Comparison of ENCODE assay signal across 15 cellular contexts in the genomic region with DNA sequence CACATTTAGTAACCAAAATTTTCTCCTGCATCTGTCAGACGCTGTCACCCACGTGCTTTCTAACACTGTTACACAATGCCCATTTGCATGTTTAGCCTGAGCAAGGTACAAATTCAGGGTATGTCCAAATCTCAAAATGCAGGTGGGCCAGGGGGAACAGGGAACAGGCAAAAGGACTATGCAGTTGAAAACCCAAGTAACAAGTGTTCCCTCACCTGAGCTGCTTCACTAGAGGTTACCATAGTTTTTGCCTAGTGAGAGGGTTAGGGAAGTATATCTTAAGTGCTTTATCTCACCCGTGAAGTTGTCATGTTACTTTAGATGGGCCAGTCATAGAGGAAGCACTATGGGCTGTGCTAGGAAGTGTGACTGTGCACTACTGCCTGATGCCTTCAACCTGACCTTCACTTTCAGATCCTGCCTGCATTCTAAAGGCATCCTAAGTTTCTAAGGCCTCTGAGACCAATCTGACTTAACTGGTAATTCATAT. TPM values are rescaled to one million over a fixed set of nuclear protein-coding genes. Genes with fewer than 3 reads are reported as not detected.
DNase-seq lines count a peak whose midpoint lies in the region; ATAC-seq, FAIRE-seq and TF ChIP-seq lines count a peak whose summit lies in the region.
"Had no signal": no experiment of that assay in that cellular context is flagged by ENCODE, and none has a peak within 500 bp of the region (broad histone marks: within the 10 kb centered on the region; RNA-seq: fewer than 3 reads in every experiment).

No MANE protein-coding gene starts in this region.

- no peak overlapping the region for H3K4me3 ChIP-seq in lower lobe of right lung
- H3K4me3 ChIP-seq: adrenal gland, gastroesophageal sphincter, psoas muscle had no signal

- DNase-seq in GM18507 (ENCODE audit: extremely low spot score, insufficient read length, low read depth) (no peak), Kasumi-1 (lab: John Stamatoyannopoulos, UW) (peak; percentile 16), UCSD-AML1 (lab: John Stamatoyannopoulos, UW; ENCODE audit: unreplicated experiment) (peak; percentile 15), lower lobe of right lung (no peak), NCI-H774 (lab: John Stamatoyannopoulos, UW) (no peak), NCI-H510A (lab: John Stamatoyannopoulos, UW) (no peak), posterior cingulate gyrus (no peak), AG20443 (ENCODE audit: low spot score) (no peak)
- DNase-seq: adrenal gland, DMS 273 treated with DMSO at 0.1 percent for 48 hours, mammary epithelial cell, NCI-H187 treated with DMSO at 0.1 percent for 48 hours, NCI-H69, psoas muscle had no signal

- FAIRE-seq in GM18507 (lab: Jason Lieb, UNC): peak; percentile 24

- no peaks in the 10 kb centered on the region for H3K27me3 ChIP-seq in lower lobe of right lung (ENCODE audit: low read depth)
- H3K27me3 ChIP-seq: adrenal gland, gastroesophageal sphincter had no signal

- H3K36me3 ChIP-seq in lower lobe of right lung: peaks cover 64% of the 10 kb centered on the region

- no peaks in the 10 kb centered on the region for H3K9me3 ChIP-seq in lower lobe of right lung
- H3K9me3 ChIP-seq: adrenal gland, gastroesophageal sphincter, psoas muscle had no signal

- intact Hi-C loops in lower lobe of right lung (cut with DNase I): no loop called here
- intact Hi-C loops in posterior cingulate gyrus (cut with DNase I): loop anchor here (10.0 kb wide), 2 partner anchors 196 to 1236 kb away; partner anchors contain the start of gene MAP1A

- H3K4me1 ChIP-seq in lower lobe of right lung: peaks cover 20% of the 10 kb centered on the region

- peak; percentile 22 to 78 for ATAC-seq in lower lobe of right lung
- ATAC-seq: gastroesophageal sphincter, psoas muscle had no signal

- H3K27ac ChIP-seq in lower lobe of right lung: no peak overlapping the region
- H3K27ac ChIP-seq: adrenal gland, gastroesophageal sphincter, psoas muscle had no signal

- TF ChIP-seq CTCF in lower lobe of right lung (IDR thresholded peaks at IDR 0.05): no peak

RNA-seq across cellular contexts. Expression of gene TMEM87A, which starts 6.0 kb away (rescaled TPM):
- 129 TPM for total RNA-seq in lower lobe of right lung

RNA-seq across cellular contexts. Expression of gene GANC, which starts 6.3 kb away (rescaled TPM):
- total RNA-seq in lower lobe of right lung: 122 TPM

Comparison
In these comparisons a context has a peak if more than half of its experiments do, and no peak if none do; other contexts are left out.
1. DNase-seq: peak in Kasumi-1 (2 of 2) and UCSD-AML1 (single experiment); none in GM18507 (single experiment), lower lobe of right lung (single experiment), NCI-H774 (single experiment), NCI-H510A (single experiment), posterior cingulate gyrus (0 of 10) and AG20443 (single experiment).